Comparison of ENCODE assay signal across 29 cellular contexts in genomic region chr2:146981921-146982320, GRCh38.
A peak's percentile ranks its signal among the peaks of the same experiment; 100 is the strongest.
DNase-seq lines count a peak whose midpoint lies in the region; ATAC-seq and TF ChIP-seq lines count a peak whose summit lies in the region.
"Had no signal": no experiment of that assay in that cellular context is flagged by ENCODE, and none has a peak within 500 bp of the region (broad histone marks: within the 10 kb centered on the region; RNA-seq: fewer than 3 reads in every experiment).

No MANE protein-coding gene starts in this region.

- no peak overlapping the region for H3K27ac Mint-ChIP-seq in activated naive CD8-positive, alpha-beta T cell treated with anti-CD3 and anti-CD28 coated beads for 36 hours
- H3K27ac Mint-ChIP-seq: activated CD4-positive, alpha-beta T cell treated with anti-CD3 and anti-CD28 coated beads, Interleukin-2, amount 10 ng/mL, durations not matched to agents 7 days and 5 days; activated CD8-positive, alpha-beta memory T cell treated with anti-CD3 and anti-CD28 coated beads, Interleukin-2, amount 10 ng/mL, durations not matched to agents 7 days and 5 days; dendritic cell treated with granulocyte-macrophage colony-stimulating factor and Interleukin-4, amounts not matched to agents 40 ng/mL and 50 ng/mL, for 4 days; endodermal cell had no signal

- ATAC-seq in GM18873 (IDR thresholded peaks at IDR 0.05; ENCODE audit: low FRiP score, unreplicated experiment) (no peak), GM18511 (IDR thresholded peaks at IDR 0.05; ENCODE audit: unreplicated experiment) (no peak)
- ATAC-seq: A549; activated CD8-positive, alpha-beta memory T cell treated with anti-CD3 and anti-CD28 coated beads, Interleukin-2, amount 10 ng/mL, durations not matched to agents 7 days and 5 days; PC-3; right lobe of liver had no signal

- no peaks in the 10 kb centered on the region for H3K4me1 Mint-ChIP-seq in activated naive CD8-positive, alpha-beta T cell treated with anti-CD3 and anti-CD28 coated beads for 36 hours
- H3K4me1 Mint-ChIP-seq: activated CD4-positive, alpha-beta T cell treated with anti-CD3 and anti-CD28 coated beads, Interleukin-2, amount 10 ng/mL, durations not matched to agents 7 days and 5 days; activated CD8-positive, alpha-beta memory T cell treated with anti-CD3 and anti-CD28 coated beads, Interleukin-2, amount 10 ng/mL, durations not matched to agents 7 days and 5 days; endodermal cell had no signal

- no peak for TF ChIP-seq EP300 in esophagus muscularis mucosa (IDR thresholded peaks at IDR 0.05)

- H3K27me3 Mint-ChIP-seq in activated naive CD8-positive, alpha-beta T cell treated with anti-CD3 and anti-CD28 coated beads for 36 hours, result no peaks in the 10 kb centered on the region
- H3K27me3 Mint-ChIP-seq: activated CD4-positive, alpha-beta T cell treated with anti-CD3 and anti-CD28 coated beads, Interleukin-2, amount 10 ng/mL, durations not matched to agents 7 days and 5 days; activated CD8-positive, alpha-beta memory T cell treated with anti-CD3 and anti-CD28 coated beads, Interleukin-2, amount 10 ng/mL, durations not matched to agents 7 days and 5 days; dendritic cell treated with granulocyte-macrophage colony-stimulating factor and Interleukin-4, amounts not matched to agents 40 ng/mL and 50 ng/mL, for 4 days had no signal

- no peaks in the 10 kb centered on the region for H3K36me3 ChIP-seq in adipocyte (ENCODE audit: control insufficient read depth, insufficient read depth, low read length, severe bottlenecking)
- H3K36me3 ChIP-seq in esophagus muscularis mucosa, result no peaks in the 10 kb centered on the region
- H3K36me3 ChIP-seq in skeletal muscle satellite cell (ENCODE audit: insufficient read depth, low read length), result no peaks in the 10 kb centered on the region
- H3K36me3 ChIP-seq: adrenal gland, BLaER1, esophagus squamous epithelium, left lung, right lobe of liver had no signal

- H3K36me3 Mint-ChIP-seq in activated naive CD8-positive, alpha-beta T cell treated with anti-CD3 and anti-CD28 coated beads for 36 hours, result no peaks in the 10 kb centered on the region
- H3K36me3 Mint-ChIP-seq: activated CD8-positive, alpha-beta memory T cell treated with anti-CD3 and anti-CD28 coated beads, Interleukin-2, amount 10 ng/mL, durations not matched to agents 7 days and 5 days had no signal

- H3K4me3 ChIP-seq in adipocyte (ENCODE audit: low read length) (no peak overlapping the region), esophagus muscularis mucosa (no peak overlapping the region), skeletal muscle satellite cell (ENCODE audit: low read length) (no peak overlapping the region)
- H3K4me3 ChIP-seq: A549, adrenal gland, BLaER1, esophagus squamous epithelium, left lung, right lobe of liver had no signal

- DNase-seq in GM03348 (ENCODE audit: low spot score) (peak; percentile 38), adipocyte (ENCODE audit: low read depth) (peak; percentile 24), esophagus muscularis mucosa (ENCODE audit: extremely low spot score) (no peak), NCI-H2029 treated with DMSO at 0.1 percent for 48 hours (lab: John Stamatoyannopoulos, UW) (no peak)
- no peak for DNase-seq in activated naive CD8-positive, alpha-beta T cell treated with anti-CD3 and anti-CD28 coated beads for 36 hours
- DNase-seq: activated CD4-positive, alpha-beta T cell treated with anti-CD3 and anti-CD28 coated beads, Interleukin-2, amount 10 ng/mL, durations not matched to agents 7 days and 5 days; activated CD8-positive, alpha-beta memory T cell treated with anti-CD3 and anti-CD28 coated beads, Interleukin-2, amount 10 ng/mL, durations not matched to agents 7 days and 5 days; activated T-cell treated with anti-CD3 and anti-CD28 coated beads, Interleukin-2, amount 50 U/mL, for 48 hours; DMS79 treated with DMSO at 0.1 percent for 48 hours; endodermal cell; esophagus squamous epithelium; GF-D8; NCI-H1048; NCI-H1694 treated with DMSO at 0.1 percent for 48 hours; NCI-H2171 treated with DMSO at 0.1 percent for 48 hours; NCI-H524; PC-3; right lobe of liver; SHP77; stimulated activated CD4-positive, alpha-beta T cell treated with anti-CD3 and anti-CD28 coated beads, Interleukin-15, amount 100 ng/mL, for 24 hours; stimulated activated naive CD4-positive, alpha-beta T cell had no signal

- TF ChIP-seq CTCF in esophagus muscularis mucosa (IDR thresholded peaks at IDR 0.05), result no peak

- no peak for TF ChIP-seq POLR2A in esophagus muscularis mucosa (IDR thresholded peaks at IDR 0.05; ENCODE audit: low read depth)

- peak overlapping the region; percentile 52 for H3K9ac ChIP-seq in adipocyte (ENCODE audit: low read length)
- no peak overlapping the region for H3K9ac ChIP-seq in skeletal muscle satellite cell (ENCODE audit: low read depth, low read length)
- H3K9ac ChIP-seq: BLaER1 had no signal

- peak overlapping the region; percentile 62 to 80 (median 64) for H3K27ac ChIP-seq in esophagus muscularis mucosa (replicated peaks in 1 of 4)
- H3K27ac ChIP-seq: A549, BLaER1, right lobe of liver had no signal

- H3K9me3 ChIP-seq in adipocyte (ENCODE audit: control insufficient read depth, low read length) (no peaks in the 10 kb centered on the region), esophagus muscularis mucosa (no peaks in the 10 kb centered on the region), skeletal muscle satellite cell (replicated peaks; ENCODE audit: low read length) (no peaks in the 10 kb centered on the region)
- H3K9me3 ChIP-seq: A549, adrenal gland, esophagus squamous epithelium, right lobe of liver had no signal

- H3K4me1 ChIP-seq in adipocyte (ENCODE audit: control insufficient read depth, insufficient read depth, low read length) (peaks cover 48% of the 10 kb centered on the region), esophagus muscularis mucosa (peaks cover 0 to 53% (median 45%) of the 10 kb centered on the region in 4 donors), skeletal muscle satellite cell (ENCODE audit: control insufficient read depth, insufficient read depth, low read length) (peaks cover 34% of the 10 kb centered on the region)
- H3K4me1 ChIP-seq: A549, adrenal gland, right lobe of liver had no signal

- intact Hi-C loops in esophagus muscularis mucosa (cut with DNase I), result no loop called here

- H3K27me3 ChIP-seq in adipocyte (replicated peaks; ENCODE audit: control insufficient read depth, insufficient read depth, low read length) (no peaks in the 10 kb centered on the region), esophagus muscularis mucosa (no peaks in the 10 kb centered on the region), skeletal muscle satellite cell (ENCODE audit: control insufficient read depth, insufficient read depth, low read length) (no peaks in the 10 kb centered on the region)
- H3K27me3 ChIP-seq: adrenal gland, BLaER1, esophagus squamous epithelium, left lung, right lobe of liver had no signal

- no peaks in the 10 kb centered on the region for H3K9me3 Mint-ChIP-seq in activated naive CD8-positive, alpha-beta T cell treated with anti-CD3 and anti-CD28 coated beads for 36 hours
- H3K9me3 Mint-ChIP-seq: activated CD4-positive, alpha-beta T cell treated with anti-CD3 and anti-CD28 coated beads, Interleukin-2, amount 10 ng/mL, durations not matched to agents 7 days and 5 days; endodermal cell had no signal

- peak overlapping the region; percentile 19 for H3K4me2 ChIP-seq in skeletal muscle satellite cell (ENCODE audit: low read length)
- H3K4me2 ChIP-seq: A549, BLaER1 had no signal

- H3K4me3 Mint-ChIP-seq in activated naive CD8-positive, alpha-beta T cell treated with anti-CD3 and anti-CD28 coated beads for 36 hours, result no peak overlapping the region
- H3K4me3 Mint-ChIP-seq: activated CD4-positive, alpha-beta T cell treated with anti-CD3 and anti-CD28 coated beads, Interleukin-2, amount 10 ng/mL, durations not matched to agents 7 days and 5 days; activated CD8-positive, alpha-beta memory T cell treated with anti-CD3 and anti-CD28 coated beads, Interleukin-2, amount 10 ng/mL, durations not matched to agents 7 days and 5 days; dendritic cell treated with granulocyte-macrophage colony-stimulating factor and Interleukin-4, amounts not matched to agents 40 ng/mL and 50 ng/mL, for 4 days; endodermal cell had no signal

Comparison
In these comparisons a context has a peak if more than half of its experiments do, and no peak if none do; other contexts are left out.
1. DNase-seq: peak in GM03348 (single experiment) and adipocyte (single experiment); none in esophagus muscularis mucosa (single experiment), NCI-H2029 treated with DMSO at 0.1 percent for 48 hours (single experiment) and activated naive CD8-positive, alpha-beta T cell treated with anti-CD3 and anti-CD28 coated beads for 36 hours (single experiment).